In genomic region chr10:122564980-122565379, GRCh38 we compare ENCODE assay signal across 1 cellular context.
TF ChIP-seq lines count a peak whose summit lies in the region.

No MANE protein-coding gene starts in this region.

TF ChIP-seq in HepG2, 621 proteins besides CTCF, POLR2A, EP300 and RAD21:
- TF ChIP-seq TFAP4 (IDR thresholded peaks at IDR 0.05; ENCODE audit: borderline replicate concordance, low read depth) (no peak), MED13 (CRISPR knock-in tag; IDR thresholded peaks at IDR 0.05) (no peak), ATF7 (IDR thresholded peaks at IDR 0.05) (peak; percentile 89), ATF7 (CRISPR knock-in tag; IDR thresholded peaks at IDR 0.05) (no peak), NKX3-1 (CRISPR knock-in tag; IDR thresholded peaks at IDR 0.05) (no peak), CEBPB (IDR thresholded peaks at IDR 0.05; ENCODE audit: borderline replicate concordance, low read depth, low read length) (peak; percentile 77; the same call in 1 of the 2 replicates), TAF15 (IDR thresholded peaks at IDR 0.05; ENCODE audit: low read depth, low read length, poor library complexity, severe bottlenecking) (no peak), ATF4 (CRISPR knock-in tag; IDR thresholded peaks at IDR 0.05) (peak in 1 of 2 experiments; percentile 64; a peak in 1 of 4 replicates)
- TF ChIP-seq, protein P1, sequence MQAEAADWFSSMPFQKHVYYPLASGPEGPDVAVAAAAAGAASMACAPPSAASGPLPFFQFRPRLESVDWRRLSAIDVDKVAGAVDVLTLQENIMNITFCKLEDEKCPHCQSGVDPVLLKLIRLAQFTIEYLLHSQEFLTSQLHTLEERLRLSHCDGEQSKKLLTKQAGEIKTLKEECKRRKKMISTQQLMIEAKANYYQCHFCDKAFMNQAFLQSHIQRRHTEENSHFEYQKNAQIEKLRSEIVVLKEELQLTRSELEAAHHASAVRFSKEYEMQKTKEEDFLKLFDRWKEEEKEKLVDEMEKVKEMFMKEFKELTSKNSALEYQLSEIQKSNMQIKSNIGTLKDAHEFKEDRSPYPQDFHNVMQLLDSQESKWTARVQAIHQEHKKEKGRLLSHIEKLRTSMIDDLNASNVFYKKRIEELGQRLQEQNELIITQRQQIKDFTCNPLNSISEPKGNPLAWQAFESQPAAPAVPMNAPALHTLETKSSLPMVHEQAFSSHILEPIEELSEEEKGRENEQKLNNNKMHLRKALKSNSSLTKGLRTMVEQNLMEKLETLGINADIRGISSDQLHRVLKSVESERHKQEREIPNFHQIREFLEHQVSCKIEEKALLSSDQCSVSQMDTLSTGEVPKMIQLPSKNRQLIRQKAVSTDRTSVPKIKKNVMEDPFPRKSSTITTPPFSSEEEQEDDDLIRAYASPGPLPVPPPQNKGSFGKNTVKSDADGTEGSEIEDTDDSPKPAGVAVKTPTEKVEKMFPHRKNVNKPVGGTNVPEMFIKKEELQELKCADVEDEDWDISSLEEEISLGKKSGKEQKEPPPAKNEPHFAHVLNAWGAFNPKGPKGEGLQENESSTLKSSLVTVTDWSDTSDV (CRISPR knock-in tag; IDR thresholded peaks at IDR 0.05) = no peak
TF ChIP-seq in HepG2: peak in this region for 3.
